1 cellular context compared by ENCODE assay signal in genomic region chr1:11806307-11806936, GRCh38.
TF ChIP-seq lines count a peak whose summit lies in the region.

No MANE protein-coding gene starts in this region.

TF ChIP-seq in IMR-90, 13 proteins besides CTCF, POLR2A, EP300 and RAD21 (continued from another document):
- no peak for TF ChIP-seq RCOR1 (IDR thresholded peaks at IDR 0.05; ENCODE audit: insufficient replicate concordance, low read length)
- no peak for TF ChIP-seq NFE2L2 (IDR thresholded peaks at IDR 0.05; ENCODE audit: low read depth, low read length)
- TF ChIP-seq CHD1 (IDR thresholded peaks at IDR 0.05; ENCODE audit: low read depth, low read length) = no peak
- TF ChIP-seq, protein P1, sequence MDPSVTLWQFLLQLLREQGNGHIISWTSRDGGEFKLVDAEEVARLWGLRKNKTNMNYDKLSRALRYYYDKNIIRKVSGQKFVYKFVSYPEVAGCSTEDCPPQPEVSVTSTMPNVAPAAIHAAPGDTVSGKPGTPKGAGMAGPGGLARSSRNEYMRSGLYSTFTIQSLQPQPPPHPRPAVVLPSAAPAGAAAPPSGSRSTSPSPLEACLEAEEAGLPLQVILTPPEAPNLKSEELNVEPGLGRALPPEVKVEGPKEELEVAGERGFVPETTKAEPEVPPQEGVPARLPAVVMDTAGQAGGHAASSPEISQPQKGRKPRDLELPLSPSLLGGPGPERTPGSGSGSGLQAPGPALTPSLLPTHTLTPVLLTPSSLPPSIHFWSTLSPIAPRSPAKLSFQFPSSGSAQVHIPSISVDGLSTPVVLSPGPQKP (IDR thresholded peaks at IDR 0.05; ENCODE audit: borderline replicate concordance, low read depth, low read length) = no peak
- TF ChIP-seq SMC3 (IDR thresholded peaks at IDR 0.05; ENCODE audit: low read depth, low read length) = no peak
- TF ChIP-seq USF2 (IDR thresholded peaks at IDR 0.05; ENCODE audit: low read depth, low read length) = no peak
- no peak for TF ChIP-seq FOS (IDR thresholded peaks at IDR 0.05; ENCODE audit: low read depth, low read length)
- TF ChIP-seq BHLHE40 (IDR thresholded peaks at IDR 0.05; ENCODE audit: low read depth, low read length) = no peak
- TF ChIP-seq MAFK (IDR thresholded peaks at IDR 0.05; ENCODE audit: low read depth, low read length) = no peak
- TF ChIP-seq CEBPB (IDR thresholded peaks at IDR 0.05; ENCODE audit: low read depth, low read length) = no peak
